14 cellular contexts compared by ENCODE assay signal in genomic region chr21:45072963-45073300, GRCh38. TPM values are rescaled to one million over a fixed set of nuclear protein-coding genes. Genes with fewer than 3 reads are reported as not detected.
DNase-seq lines count a peak whose midpoint lies in the region; ATAC-seq and TF ChIP-seq lines count a peak whose summit lies in the region.
"Had no signal": no experiment of that assay in that cellular context is flagged by ENCODE, and none has a peak within 500 bp of the region (broad histone marks: within the 10 kb centered on the region; RNA-seq: fewer than 3 reads in every experiment).

No MANE protein-coding gene starts in this region.

- POLR2A ChIA-PET in HEK293 (lab: Yijun Ruan, JAX) = interaction anchor here (0.8 to 2.2 kb wide), 3 partner anchors 9 to 199 kb away, joined by 3 to 9 read pairs (median 8); partner anchors contain the start of gene PTTG1IP

- H3K4me3 ChIP-seq in HEK293 (ENCODE audit: low read depth, low read length) = no peak overlapping the region
- no peak overlapping the region for H3K4me3 ChIP-seq in endodermal cell (ENCODE audit: low read length)
- peak overlapping the region in 1 of 4 donors; percentile 97 for H3K4me3 ChIP-seq in sigmoid colon

- 88 to 92% methylated on average over 13 to 21 of the region's 21 CpGs for WGBS in endodermal cell (ENCODE audit: insufficient coverage in 1 of 2, insufficient read length in 1 of 2), 2 experiments
- 85 to 89% methylated on average over 21 of the region's 21 CpGs for WGBS in sigmoid colon, 2 donors

- H3K27me3 Mint-ChIP-seq in T-helper 1 cell treated with Interleukin-12 subunit alpha and Interleukin-12 subunit beta and Interleukin-4 antibody, amounts not matched to agents 30 μg/mL and 1 μg/mL, for 36 hours (ENCODE audit: low read depth) = peaks cover 4% of the 10 kb centered on the region
- H3K27me3 Mint-ChIP-seq in endodermal cell (ENCODE audit: insufficient read depth) = peaks cover 13% of the 10 kb centered on the region
- H3K27me3 Mint-ChIP-seq: memory B cell had no signal

- no peak for ATAC-seq in HG03175 (IDR thresholded peaks at IDR 0.05; ENCODE audit: unreplicated experiment)

- H3K4me1 ChIP-seq in HEK293 (ENCODE audit: control insufficient read depth, insufficient read depth, low read length) = peaks cover 3% of the 10 kb centered on the region; the same call in 1 of the 2 replicates
- H3K4me1 ChIP-seq in endodermal cell (ENCODE audit: control insufficient read depth, insufficient read depth, low read length) = peaks cover 4% of the 10 kb centered on the region
- H3K4me1 ChIP-seq in sigmoid colon = peaks cover 0 to 33% (median 15%) of the 10 kb centered on the region in 4 donors

- no peak for TF ChIP-seq EP300 in sigmoid colon (IDR thresholded peaks at IDR 0.05)

- H3K9me3 Mint-ChIP-seq in T-helper 1 cell treated with Interleukin-12 subunit alpha and Interleukin-12 subunit beta and Interleukin-4 antibody, amounts not matched to agents 30 μg/mL and 1 μg/mL, for 36 hours = no peaks in the 10 kb centered on the region
- H3K9me3 Mint-ChIP-seq in endodermal cell = no peaks in the 10 kb centered on the region
- H3K9me3 Mint-ChIP-seq: memory B cell had no signal

- no peak overlapping the region for H3K9ac ChIP-seq in endodermal cell (ENCODE audit: extremely low read depth, low read length, poor library complexity, severe bottlenecking)

- DNase-seq in T-helper 1 cell (no peak), endodermal cell (peak; percentile 75), sigmoid colon (peak; percentile 54), NCI-H82 (lab: John Stamatoyannopoulos, UW) (no peak)
- DNase-seq in activated CD8-positive, alpha-beta memory T cell treated with anti-CD3 and anti-CD28 coated beads, Interleukin-2, amount 50 U/mL, for 48 hours = no peak
- DNase-seq: NCI-H226, T1000 had no signal

- CTCF ChIA-PET in HEK293 (lab: Yijun Ruan, JAX) = interaction anchor here (1.6 to 2.1 kb wide), 2 partner anchors 64 to 123 kb away, joined by 4 to 14 read pairs; no protein-coding TSS in a partner anchor

- H3K36me3 Mint-ChIP-seq in T-helper 1 cell treated with Interleukin-12 subunit alpha and Interleukin-12 subunit beta and Interleukin-4 antibody, amounts not matched to agents 30 μg/mL and 1 μg/mL, for 36 hours (ENCODE audit: low read depth) = peaks cover 2% of the 10 kb centered on the region
- H3K36me3 Mint-ChIP-seq in endodermal cell (ENCODE audit: low read depth) = no peaks in the 10 kb centered on the region
- H3K36me3 Mint-ChIP-seq: memory B cell had no signal

- H3K27ac ChIP-seq in HEK293 (ENCODE audit: extremely low read depth, low read depth, low read length) = no peak overlapping the region
- H3K27ac ChIP-seq in endodermal cell (ENCODE audit: low read depth, low read length) = no peak overlapping the region
- peak overlapping the region in 1 of 4 donors; percentile 87 for H3K27ac ChIP-seq in sigmoid colon
- H3K27ac ChIP-seq: HL-60 had no signal

- H3K27me3 ChIP-seq in endodermal cell (ENCODE audit: control insufficient read depth, insufficient read depth, low read length, poor library complexity, severe bottlenecking) = peaks cover 15% of the 10 kb centered on the region
- no peaks in the 10 kb centered on the region for H3K27me3 ChIP-seq in sigmoid colon
- H3K27me3 ChIP-seq: Peyer's patch, right atrium auricular region had no signal

- H3K36me3 ChIP-seq in HEK293 (ENCODE audit: control insufficient read depth in 2 of 2, insufficient read depth in 1 of 2, low read length in 2 of 2) = no peaks in the 10 kb centered on the region
- no peaks in the 10 kb centered on the region for H3K36me3 ChIP-seq in endodermal cell (ENCODE audit: control insufficient read depth, insufficient read depth, low read length)
- H3K36me3 ChIP-seq in sigmoid colon = no peaks in the 10 kb centered on the region
- H3K36me3 ChIP-seq: Peyer's patch, right atrium auricular region had no signal

- H3K27ac Mint-ChIP-seq in T-helper 1 cell treated with Interleukin-12 subunit alpha and Interleukin-12 subunit beta and Interleukin-4 antibody, amounts not matched to agents 30 μg/mL and 1 μg/mL, for 36 hours = no peak overlapping the region
- no peak overlapping the region for H3K27ac Mint-ChIP-seq in endodermal cell

- TF ChIP-seq CTCF in HEK293 (tag by site-specific recombination; IDR thresholded peaks at IDR 0.05) = no peak
- TF ChIP-seq CTCF in endodermal cell (conservative IDR thresholded peaks at IDR 0.05) = no peak
- no peak for TF ChIP-seq CTCF in sigmoid colon (IDR thresholded peaks at IDR 0.05)

- no peak for TF ChIP-seq POLR2A in sigmoid colon (IDR thresholded peaks at IDR 0.05)

- H3K9me3 ChIP-seq in HEK293 (ENCODE audit: control insufficient read depth, insufficient read depth, low read depth, low read length) (no peaks in the 10 kb centered on the region), endodermal cell (ENCODE audit: control insufficient read depth, low read length) (no peaks in the 10 kb centered on the region), sigmoid colon (no peaks in the 10 kb centered on the region)
- H3K9me3 ChIP-seq: Peyer's patch, right atrium auricular region had no signal

- peaks cover 24% of the 10 kb centered on the region for H3K4me1 Mint-ChIP-seq in T-helper 1 cell treated with Interleukin-12 subunit alpha and Interleukin-12 subunit beta and Interleukin-4 antibody, amounts not matched to agents 30 μg/mL and 1 μg/mL, for 36 hours (ENCODE audit: low read depth)
- H3K4me1 Mint-ChIP-seq in endodermal cell = peaks cover 14% of the 10 kb centered on the region

- H3K4me3 Mint-ChIP-seq in T-helper 1 cell treated with Interleukin-12 subunit alpha and Interleukin-12 subunit beta and Interleukin-4 antibody, amounts not matched to agents 30 μg/mL and 1 μg/mL, for 36 hours = peak overlapping the region; percentile 7
- H3K4me3 Mint-ChIP-seq in endodermal cell = peak overlapping the region; percentile 68

- intact Hi-C loops in sigmoid colon (cut with DNase I) = loop anchor here (5.0 kb wide), 2 partner anchors 56 to 116 kb away; no protein-coding TSS in a partner anchor

TF ChIP-seq in HEK293, 187 proteins besides CTCF, POLR2A, EP300 and RAD21:
- TF ChIP-seq ZNF16 (tag by site-specific recombination; IDR thresholded peaks at IDR 0.05; ENCODE audit: low read depth) = no peak
- TF ChIP-seq SCRT2 (tag by site-specific recombination; IDR thresholded peaks at IDR 0.05) = peak; percentile 75

RNA-seq across cellular contexts. Expression of gene ADARB1, which starts 1.4 kb away (rescaled TPM):
- total RNA-seq in endodermal cell (10 to 100 TPM; 11.5 to 20.1 TPM), sigmoid colon (100 to 1,000 TPM in 1 of 4 donors, 10 to 100 TPM in 3; 41.3 to 102 (median 71.0) TPM)
- 8.1 TPM for polyA plus RNA-seq in endodermal cell (2013, experiment 1 of 2)
- polyA plus RNA-seq in endodermal cell (2013, experiment 2 of 2) = 9.4 TPM
- polyA plus RNA-seq in sigmoid colon = 1 to 10 TPM in 2 of 3 donors, under 1 TPM in 1; 0.92 to 7.5 (median 2.4) TPM

Comparison
In these comparisons a context has a peak if more than half of its experiments do, and no peak if none do; other contexts are left out.
1. DNase-seq: peak in endodermal cell (single experiment) and sigmoid colon (single experiment); none in T-helper 1 cell (0 of 5), activated CD8-positive, alpha-beta memory T cell treated with anti-CD3 and anti-CD28 coated beads, Interleukin-2, amount 50 U/mL, for 48 hours (single experiment) and NCI-H82 (single experiment).